24 cellular contexts compared by ENCODE assay signal in the genomic region with DNA sequence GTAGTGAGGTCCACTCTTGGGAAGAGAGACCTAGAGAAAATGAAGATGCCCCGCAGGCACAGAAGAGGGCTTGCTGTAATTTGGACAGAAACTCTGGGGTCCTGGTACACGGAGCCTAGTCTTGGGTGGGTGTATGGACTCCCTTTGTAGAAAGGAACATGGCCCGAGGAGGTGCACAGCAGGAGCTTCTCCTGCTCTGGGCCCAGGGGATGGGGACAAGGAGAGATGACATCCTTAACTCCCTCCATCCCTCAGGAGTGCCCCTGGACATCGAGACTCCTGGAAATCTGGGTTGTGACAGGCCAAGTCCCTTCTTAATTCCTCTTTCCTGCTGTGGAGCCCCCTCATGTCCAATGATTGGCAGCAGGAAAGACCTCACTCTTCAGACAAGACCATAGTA. TPM values are rescaled to one million over a fixed set of nuclear protein-coding genes. Genes with fewer than 3 reads are reported as not detected.
DNase-seq lines count a peak whose midpoint lies in the region; ATAC-seq and TF ChIP-seq lines count a peak whose summit lies in the region.
"Had no signal": no experiment of that assay in that cellular context is flagged by ENCODE, and none has a peak within 500 bp of the region (broad histone marks: within the 10 kb centered on the region; RNA-seq: fewer than 3 reads in every experiment).

No MANE protein-coding gene starts in this region.

- no peak overlapping the region for H3K27ac Mint-ChIP-seq in natural killer cell
- H3K27ac Mint-ChIP-seq: CD8-positive, alpha-beta T cell; HFFc6 had no signal

- CTCF ChIA-PET in IMR-90 (lab: Yijun Ruan, JAX), result interaction anchor here (0.6 to 2.3 kb wide), 13 partner anchors 18 to 154 kb away, joined by 3 to 20 read pairs (median 6); a partner anchor contains a TSS

- H3K4me1 Mint-ChIP-seq in natural killer cell, result peaks cover 7 to 10% of the 10 kb centered on the region in 2 donors

- H4K20me1 ChIP-seq in IMR-90 (ENCODE audit: insufficient read depth, low read length), result no peaks in the 10 kb centered on the region

- no TSS peak for BruUV-seq in IMR-90 (replicated peaks; lab: Mats Ljungman, UMichigan)

- DNase-seq in IMR-90, result no peak
- no peak for DNase-seq in mesenchymal stem cell
- no peak for DNase-seq in natural killer cell
- DNase-seq in stimulated activated CD4-positive, alpha-beta T cell treated with anti-CD3 and anti-CD28 coated beads, Interleukin-2, amount 100 ng/mL, for 48 hours, result no peak
- DNase-seq in erythroblast (lab: John Stamatoyannopoulos, UW), result no peak
- DNase-seq in stimulated activated CD8-positive, alpha-beta memory T cell treated with anti-CD3 and anti-CD28 coated beads, Interleukin-4, amount 100 ng/mL, for 48 hours, result no peak
- DNase-seq: CD8-positive, alpha-beta T cell; DMS79 treated with DMSO at 0.1 percent for 48 hours; GF-D8; GOT3; HFFc6; Karpas-422; NCI-H1092 treated with DMSO at 0.1 percent for 48 hours; NCI-H1436; NCI-H187; NCI-H2081 treated with DMSO at 0.1 percent for 48 hours; NCI-H2171; NCI-H345; NCI-H524; NCI-H748 treated with DMSO at 0.1 percent for 48 hours; PC-3; SJCRH30 had no signal

- no peak overlapping the region for H3K4me3 Mint-ChIP-seq in natural killer cell
- H3K4me3 Mint-ChIP-seq: CD8-positive, alpha-beta T cell; HFFc6 had no signal

- in situ Hi-C loops in IMR-90 (cut with MboI; ENCODE audit: low sequenced_read_pairs), result loop anchor here (5.0 kb wide), 1 partner anchor 119 kb away; no protein-coding TSS in a partner anchor

- intact Hi-C loops in IMR-90 (cut with micrococcal nuclease) (loop anchor here (5.0 to 10.0 kb wide), 2 partner anchors 246 to 401 kb away; no protein-coding TSS in a partner anchor), natural killer cell (cut with micrococcal nuclease) (no loop called here)

- H3K4me2 ChIP-seq in IMR-90 (ENCODE audit: low read depth, low read length) (no peak overlapping the region), mesenchymal stem cell (ENCODE audit: low read length, poor library complexity, severe bottlenecking) (no peak overlapping the region)

- H2BK5ac ChIP-seq in IMR-90 (ENCODE audit: low read depth, low read length, poor library complexity, severe bottlenecking) (no peak overlapping the region), mesenchymal stem cell (ENCODE audit: low read depth, low read length, poor library complexity, severe bottlenecking) (peak overlapping the region; percentile 22)

- TF ChIP-seq CTCF in IMR-90 (conservative IDR thresholded peaks at IDR 0.05; ENCODE audit: low read depth, low read length), result no peak
- no peak for TF ChIP-seq CTCF in natural killer cell (IDR thresholded peaks at IDR 0.05)

- dilution Hi-C loops in IMR-90 (cut with HindIII; ENCODE audit: low sequenced_read_pairs, unreplicated experiment), result no loop called here

- TF ChIP-seq RAD21 in IMR-90 (IDR thresholded peaks at IDR 0.05; ENCODE audit: low read length), result no peak

- H3K36me3 ChIP-seq in IMR-90 (ENCODE audit: control insufficient read depth, insufficient read depth, low read length), result no peaks in the 10 kb centered on the region
- no peaks in the 10 kb centered on the region for H3K36me3 ChIP-seq in mesenchymal stem cell (ENCODE audit: control insufficient read depth in 1 of 2, insufficient read depth in 2 of 2, low read depth in 1 of 2, low read length in 2 of 2)
- H3K36me3 ChIP-seq: HAP-1, SJCRH30 had no signal

- H3K18ac ChIP-seq in IMR-90 (ENCODE audit: low read depth, low read length) (no peak overlapping the region), mesenchymal stem cell (ENCODE audit: low read depth in 1 of 2, low read length in 2 of 2) (no peak overlapping the region)

- H2BK120ac ChIP-seq in IMR-90 (ENCODE audit: low read depth, low read length) (peak overlapping the region; percentile 73), mesenchymal stem cell (ENCODE audit: low read depth, low read length) (no peak overlapping the region)

- H3K56ac ChIP-seq in IMR-90 (ENCODE audit: extremely low read depth, insufficient read depth, low read length), result no peak overlapping the region

- H3K36me3 Mint-ChIP-seq in natural killer cell, result no peaks in the 10 kb centered on the region
- H3K36me3 Mint-ChIP-seq: CD8-positive, alpha-beta T cell had no signal

- H3K23ac ChIP-seq in IMR-90 (ENCODE audit: low read depth, low read length) (no peak overlapping the region; the same call in 1 of the 2 replicates), mesenchymal stem cell (ENCODE audit: low read length in 2 of 2) (no peak overlapping the region)

- H3K4me3 ChIP-seq in IMR-90 (ENCODE audit: insufficient read depth, low read depth, low read length) (no peak overlapping the region), mesenchymal stem cell (ENCODE audit: insufficient read depth in 1 of 2, low read depth in 1 of 2, low read length in 2 of 2) (no peak overlapping the region)
- H3K4me3 ChIP-seq: HAP-1, SJCRH30 had no signal

- WGBS in IMR-90 (ENCODE audit: extremely low coverage in 2 of 2, insufficient read length in 1 of 2), 2 experiments, result 100% methylated on average over 1 of the region's 4 CpGs; no CpG with 5 or more reads in 1 of the 2 experiments
- 79% methylated on average over 4 of the region's 4 CpGs for WGBS in mesenchymal stem cell

- H3K14ac ChIP-seq in IMR-90 (replicated peaks; ENCODE audit: low read depth, low read length), result no peak overlapping the region; the same call in 1 of the 2 replicates
- no peak overlapping the region for H3K14ac ChIP-seq in mesenchymal stem cell (ENCODE audit: low read length in 2 of 2)

- no peaks in the 10 kb centered on the region for H3K27me3 Mint-ChIP-seq in natural killer cell (ENCODE audit: low read depth in 2 of 2)

- no peak for TF ChIP-seq POLR2A in IMR-90 (IDR thresholded peaks at IDR 0.05; ENCODE audit: low read depth, low read length)
- TF ChIP-seq POLR2A in erythroblast (IDR thresholded peaks at IDR 0.05; ENCODE audit: low read length), result no peak

- H2AK5ac ChIP-seq in IMR-90 (ENCODE audit: low read depth, low read length), result no peak overlapping the region
- H2AK5ac ChIP-seq in mesenchymal stem cell (ENCODE audit: low read length, severe bottlenecking), result no peak overlapping the region

- H2AK9ac ChIP-seq in IMR-90 (replicated peaks; ENCODE audit: low read depth, low read length, poor library complexity), result no peak overlapping the region

- no peak overlapping the region for H4K5ac ChIP-seq in IMR-90 (ENCODE audit: low read depth, low read length)

- no peaks in the 10 kb centered on the region for H3K27me3 ChIP-seq in IMR-90 (ENCODE audit: control insufficient read depth, insufficient read depth, low read length)
- peaks cover 0 to 8% of the 10 kb centered on the region in 2 experiments for H3K27me3 ChIP-seq in mesenchymal stem cell (ENCODE audit: control insufficient read depth in 1 of 2, insufficient read depth in 1 of 2, low read length in 2 of 2)
- H3K27me3 ChIP-seq: SJCRH30 had no signal

- H4K8ac ChIP-seq in IMR-90 (ENCODE audit: low read depth in 2 of 2, low read length in 2 of 2) (no peak overlapping the region), mesenchymal stem cell (ENCODE audit: low read length) (no peak overlapping the region)

- H3K9me3 ChIP-seq in IMR-90 (ENCODE audit: control insufficient read depth, insufficient read depth, low read length), result no peaks in the 10 kb centered on the region
- no peaks in the 10 kb centered on the region for H3K9me3 ChIP-seq in mesenchymal stem cell (ENCODE audit: control insufficient read depth, low read length)
- H3K9me3 ChIP-seq: HAP-1, SJCRH30 had no signal

- H3K4ac ChIP-seq in IMR-90 (ENCODE audit: low read depth, low read length) (peak overlapping the region; percentile 63), mesenchymal stem cell (ENCODE audit: low read depth in 1 of 2, low read length in 2 of 2) (no peak overlapping the region)

- H4K91ac ChIP-seq in IMR-90 (ENCODE audit: insufficient read depth, low read depth, low read length) (no peak overlapping the region; the same call in 1 of the 2 replicates), mesenchymal stem cell (ENCODE audit: low read length) (no peak overlapping the region)

- peak overlapping the region; percentile 55; the same call in 1 of the 2 replicates for H2BK20ac ChIP-seq in IMR-90 (ENCODE audit: low read depth, low read length)

- no peak overlapping the region for H3K27ac ChIP-seq in IMR-90 (ENCODE audit: insufficient read depth, low read length)
- H3K27ac ChIP-seq in angular gyrus (ENCODE audit: low read depth, low read length), result peak overlapping the region; percentile 67
- no peak overlapping the region for H3K27ac ChIP-seq in mesenchymal stem cell (ENCODE audit: low read length, poor library complexity, severe bottlenecking)
- H3K27ac ChIP-seq: SJCRH30 had no signal

- POLR2A ChIA-PET in IMR-90 (lab: Charles Lee; ENCODE audit: unreplicated experiment), result no interaction called here

- no peaks in the 10 kb centered on the region; the same call in 1 of the 2 replicates for H3K9me1 ChIP-seq in IMR-90 (ENCODE audit: insufficient read depth, low read length)

- H2BK12ac ChIP-seq in mesenchymal stem cell (ENCODE audit: low read length in 2 of 2), result no peak overlapping the region

- H2BK15ac ChIP-seq in IMR-90 (ENCODE audit: low read depth, low read length), result peak overlapping the region; percentile 83; the same call in 1 of the 3 replicates
- no peak overlapping the region for H2BK15ac ChIP-seq in mesenchymal stem cell (ENCODE audit: low read depth, poor library complexity, severe bottlenecking)

- H3K9me3 Mint-ChIP-seq in natural killer cell, result no peaks in the 10 kb centered on the region
- H3K9me3 Mint-ChIP-seq: CD8-positive, alpha-beta T cell; HFFc6 had no signal

- no peak overlapping the region for H2AFZ ChIP-seq in IMR-90 (replicated peaks; ENCODE audit: low read length, poor library complexity)
- H2AFZ ChIP-seq in mesenchymal stem cell (ENCODE audit: low read depth, low read length), result no peak overlapping the region

- no peaks in the 10 kb centered on the region; the same call in 1 of the 2 replicates for H3K4me1 ChIP-seq in IMR-90 (ENCODE audit: control insufficient read depth, insufficient read depth, low read length)
- no peaks in the 10 kb centered on the region for H3K4me1 ChIP-seq in mesenchymal stem cell (ENCODE audit: control insufficient read depth, insufficient read depth, low read depth, low read length)

- H3K79me1 ChIP-seq in IMR-90 (ENCODE audit: low read depth in 1 of 2, low read length in 2 of 2) (no peaks in the 10 kb centered on the region), mesenchymal stem cell (replicated peaks; ENCODE audit: low read length, poor library complexity, severe bottlenecking) (no peaks in the 10 kb centered on the region)

- ATAC-seq in IMR-90 (ENCODE audit: low read depth) (no peak), natural killer cell (no peak)
- ATAC-seq: PC-3 had no signal

- no peak overlapping the region for H3K9ac ChIP-seq in IMR-90 (ENCODE audit: low read depth, low read length)
- H3K9ac ChIP-seq in mesenchymal stem cell (ENCODE audit: low read length), result no peak overlapping the region

RNA-seq across cellular contexts. Expression of a gene that starts 29.9 kb away (rescaled TPM):
- total RNA-seq in IMR-90 (2012; rRNA removed) (56.9 and 62.9 TPM in 2 replicates), natural killer cell (100 to 1,000 TPM; 187 to 236 (median 191) TPM)
- polyA plus RNA-seq in IMR-90 (2012; rRNA removed), result 29.4 and 31.2 TPM in 2 replicates
- polyA plus RNA-seq in IMR-90 (2012; cell fraction: cytosol; rRNA removed), result 5.6 and 10.7 TPM in 2 replicates
- 13.8 and 16.1 TPM in 2 replicates for polyA plus RNA-seq in IMR-90 (2012; cell fraction: nucleus; rRNA removed; ENCODE audit: low replicate concordance)
- polyA plus RNA-seq in mesenchymal stem cell (2013, experiment 1 of 2), result 12.5 TPM
- polyA plus RNA-seq in mesenchymal stem cell (2013, experiment 2 of 2), result 12.4 TPM
